Comparison of ENCODE assay signal across 18 cellular contexts in genomic region chr4:8939160-8939855, GRCh38.
"Had no signal": no experiment of that assay in that cellular context is flagged by ENCODE, and none has a peak within 500 bp of the region (broad histone marks: within the 10 kb centered on the region; RNA-seq: fewer than 3 reads in every experiment).

No MANE protein-coding gene starts in this region.

- DNase-seq: activated CD4-positive, alpha-beta T cell treated with anti-CD3 and anti-CD28 coated beads, Interleukin-2, amount 50 U/mL, for 4 hours; activated CD4-positive, CD25-positive, alpha-beta regulatory T cell treated with anti-CD3 and anti-CD28 coated beads, Interleukin-2, amount 50 U/mL, for 72 hours; activated naive CD4-positive, alpha-beta T cell treated with anti-CD3 and anti-CD28 coated beads, Interleukin-2, amount 10 ng/mL, durations not matched to agents 7 days and 5 days; cerebellar nuclear complex; heart right ventricle; left lung; mammary epithelial cell; naive thymus-derived CD8-positive, alpha-beta T cell; ovary; sigmoid colon; stimulated activated CD4-positive, alpha-beta T cell treated with anti-CD3 and anti-CD28 coated beads, Interleukin-1b, Interleukin-23, amount 100 ng/mL, for 48 hours; T-helper 1 cell; T1000; uterus had no signal

- H3K4me1 ChIP-seq: ascending aorta, breast epithelium, heart right ventricle, left lung, sigmoid colon, uterus had no signal

- H3K27ac Mint-ChIP-seq: activated naive CD4-positive, alpha-beta T cell treated with anti-CD3 and anti-CD28 coated beads, Interleukin-2, amount 10 ng/mL, durations not matched to agents 7 days and 5 days; activated T-helper 17 cell treated with anti-CD3 and anti-CD28 coated beads, Interleukin-2, amount 50 U/mL, for 72 hours; naive thymus-derived CD8-positive, alpha-beta T cell had no signal

- H3K9me3 Mint-ChIP-seq: activated naive CD4-positive, alpha-beta T cell treated with anti-CD3 and anti-CD28 coated beads, Interleukin-2, amount 10 ng/mL, durations not matched to agents 7 days and 5 days; activated T-helper 17 cell treated with anti-CD3 and anti-CD28 coated beads, Interleukin-2, amount 50 U/mL, for 72 hours had no signal

- H3K4me3 ChIP-seq: ascending aorta, breast epithelium, heart right ventricle, left lung, ovary, sigmoid colon, uterus had no signal

- H3K4me1 Mint-ChIP-seq: activated naive CD4-positive, alpha-beta T cell treated with anti-CD3 and anti-CD28 coated beads, Interleukin-2, amount 10 ng/mL, durations not matched to agents 7 days and 5 days; activated T-helper 17 cell treated with anti-CD3 and anti-CD28 coated beads, Interleukin-2, amount 50 U/mL, for 72 hours; naive thymus-derived CD8-positive, alpha-beta T cell had no signal

- H3K36me3 ChIP-seq: ascending aorta, breast epithelium, heart right ventricle, left lung, ovary, sigmoid colon, uterus had no signal

- H3K27me3 ChIP-seq: ascending aorta, ovary, uterus had no signal

- H3K27me3 Mint-ChIP-seq: activated naive CD4-positive, alpha-beta T cell treated with anti-CD3 and anti-CD28 coated beads, Interleukin-2, amount 10 ng/mL, durations not matched to agents 7 days and 5 days; activated T-helper 17 cell treated with anti-CD3 and anti-CD28 coated beads, Interleukin-2, amount 50 U/mL, for 72 hours had no signal

- H3K27ac ChIP-seq: ascending aorta, breast epithelium, epithelial cell of prostate, heart right ventricle, left lung, ovary, sigmoid colon, uterus had no signal

- H3K4me3 Mint-ChIP-seq: activated naive CD4-positive, alpha-beta T cell treated with anti-CD3 and anti-CD28 coated beads, Interleukin-2, amount 10 ng/mL, durations not matched to agents 7 days and 5 days; activated T-helper 17 cell treated with anti-CD3 and anti-CD28 coated beads, Interleukin-2, amount 50 U/mL, for 72 hours; naive thymus-derived CD8-positive, alpha-beta T cell had no signal

- H3K9me3 ChIP-seq: ascending aorta, breast epithelium, left lung, ovary, sigmoid colon, uterus had no signal

- H3K36me3 Mint-ChIP-seq: activated naive CD4-positive, alpha-beta T cell treated with anti-CD3 and anti-CD28 coated beads, Interleukin-2, amount 10 ng/mL, durations not matched to agents 7 days and 5 days; naive thymus-derived CD8-positive, alpha-beta T cell had no signal

- ATAC-seq: activated T-helper 17 cell treated with anti-CD3 and anti-CD28 coated beads, Interleukin-2, amount 50 U/mL, for 72 hours; left lung; naive thymus-derived CD8-positive, alpha-beta T cell had no signal
